In genomic region chr15:63915888-63916731, GRCh38 we compare ENCODE assay signal across 9 cellular contexts.
DNase-seq lines count a peak whose midpoint lies in the region; ATAC-seq and TF ChIP-seq lines count a peak whose summit lies in the region.
"Had no signal": no experiment of that assay in that cellular context is flagged by ENCODE, and none has a peak within 500 bp of the region (broad histone marks: within the 10 kb centered on the region; RNA-seq: fewer than 3 reads in every experiment).

No MANE protein-coding gene starts in this region.

- H3K27me3 ChIP-seq in mesendoderm (ENCODE audit: insufficient read depth, low read length, poor library complexity) (no peaks in the 10 kb centered on the region), prostate gland (replicated peaks; ENCODE audit: insufficient read depth) (no peaks in the 10 kb centered on the region)

- H3K4me1 Mint-ChIP-seq in MCF 10A (ENCODE audit: insufficient read depth, unreplicated experiment) = peaks cover 13% of the 10 kb centered on the region

- H3K9me3 Mint-ChIP-seq in MCF 10A (ENCODE audit: unreplicated experiment) = no peaks in the 10 kb centered on the region

- no peak overlapping the region for H3K23ac ChIP-seq in mesendoderm (ENCODE audit: low read length)

- no peak overlapping the region for H3K18ac ChIP-seq in mesendoderm (ENCODE audit: low read length)

- no peak overlapping the region for H3K9ac ChIP-seq in mesendoderm (ENCODE audit: low read length)

- H3K27ac Mint-ChIP-seq in MCF 10A (ENCODE audit: low read depth, unreplicated experiment) = peak overlapping the region; percentile 17

- no peak overlapping the region for H4K8ac ChIP-seq in mesendoderm (ENCODE audit: low read depth, low read length)

- no peak for TF ChIP-seq RAD21 in Ishikawa (IDR thresholded peaks at IDR 0.05; ENCODE audit: low read depth)

- H3K4me3 ChIP-seq in AG10803 (ENCODE audit: low read length) (no peak overlapping the region), mesendoderm (ENCODE audit: low read length) (no peak overlapping the region), prostate gland (no peak overlapping the region)

- no peaks in the 10 kb centered on the region for H3K79me2 ChIP-seq in mesendoderm (ENCODE audit: control insufficient read depth, insufficient read depth, low read length)

- no peak overlapping the region for H3K4me3 Mint-ChIP-seq in MCF 10A (ENCODE audit: unreplicated experiment)

- intact Hi-C loops in MCF 10A (cut with micrococcal nuclease) (no loop called here), prostate gland (cut with DNase I) (no loop called here)

- no peak overlapping the region for H2BK15ac ChIP-seq in mesendoderm (replicated peaks; ENCODE audit: low read depth)

- TF ChIP-seq POLR2A in prostate gland (IDR thresholded peaks at IDR 0.05) = no peak

- H3K27ac ChIP-seq in mesendoderm (ENCODE audit: low read depth, low read length) (no peak overlapping the region), prostate gland (no peak overlapping the region)

- no peak overlapping the region for H3K56ac ChIP-seq in mesendoderm (ENCODE audit: low read length)

- H4K5ac ChIP-seq in mesendoderm (ENCODE audit: low read length) = no peak overlapping the region

- no peaks in the 10 kb centered on the region for H3K36me3 ChIP-seq in mesendoderm (ENCODE audit: control insufficient read depth, insufficient read depth, low read length)
- no peaks in the 10 kb centered on the region for H3K36me3 ChIP-seq in prostate gland

- TF ChIP-seq EP300 in Ishikawa (IDR thresholded peaks at IDR 0.05; ENCODE audit: borderline replicate concordance) = no peak

- no peak overlapping the region for H2BK120ac ChIP-seq in mesendoderm (ENCODE audit: low read depth, low read length)

- CTCF ChIA-PET in MCF 10A (lab: Yijun Ruan, JAX) = interaction anchor here (0.9 to 1.0 kb wide), 2 partner anchors 29 to 163 kb away, joined by 3 read pairs; no protein-coding TSS in a partner anchor

- no peaks in the 10 kb centered on the region for H3K27me3 Mint-ChIP-seq in MCF 10A (ENCODE audit: insufficient read depth, unreplicated experiment)

- TF ChIP-seq CTCF in AG10803 (conservative IDR thresholded peaks at IDR 0.05; ENCODE audit: low read length) = peak; percentile 61
- TF ChIP-seq CTCF in MCF 10A (IDR thresholded peaks at IDR 0.05; ENCODE audit: unreplicated experiment) = peak; percentile 20
- peak in 2 of 4 experiments; percentile 13 to 35 for TF ChIP-seq CTCF in prostate gland (IDR thresholded peaks at IDR 0.05)

- BruUV-seq in MCF 10A (replicated peaks; lab: Mats Ljungman, UMichigan) = no TSS peak

- POLR2A ChIA-PET in MCF 10A (lab: Yijun Ruan, JAX) = no interaction called here

- WGBS in mesendoderm (ENCODE audit: extremely low coverage, insufficient coverage, low lambda C conversion rate) = no CpG with 5 or more reads among the region's 9 CpGs
- 44% methylated on average over 9 of the region's 9 CpGs for WGBS in prostate gland

- H2BK5ac ChIP-seq in mesendoderm (ENCODE audit: low read length) = no peak overlapping the region

- no peak overlapping the region for H3K4me2 ChIP-seq in mesendoderm (ENCODE audit: low read length)

- peak; percentile 51 for DNase-seq in AG10803 (ENCODE audit: low read depth)
- DNase-seq in MCF 10A (ENCODE audit: unreplicated experiment) = peak; percentile 19
- DNase-seq in mesendoderm = peak; percentile 73
- DNase-seq in NCI-H1694 treated with DMSO at 0.1 percent for 48 hours (lab: John Stamatoyannopoulos, UW) = no peak
- DNase-seq in prostate gland (ENCODE audit: low spot score) = no peak
- DNase-seq: activated gamma-delta T cell had no signal

- ATAC-seq in GM21825 (IDR thresholded peaks at IDR 0.05; ENCODE audit: unreplicated experiment) (no peak), HG03571 (IDR thresholded peaks at IDR 0.05; ENCODE audit: unreplicated experiment) (no peak)

- H3K4me1 ChIP-seq in mesendoderm (ENCODE audit: control insufficient read depth, low read depth, low read length) (no peaks in the 10 kb centered on the region), prostate gland (replicated peaks) (no peaks in the 10 kb centered on the region)

- H2AK5ac ChIP-seq in mesendoderm (ENCODE audit: low read length) = no peak overlapping the region

- H3K9me3 ChIP-seq in prostate gland = no peaks in the 10 kb centered on the region

- H3K36me3 Mint-ChIP-seq in MCF 10A (ENCODE audit: insufficient read depth, unreplicated experiment) = peaks cover 6% of the 10 kb centered on the region

- H3K79me1 ChIP-seq in mesendoderm (ENCODE audit: low read length) = no peaks in the 10 kb centered on the region

- no peak overlapping the region for H3K4ac ChIP-seq in mesendoderm (ENCODE audit: low read depth, low read length)

TF ChIP-seq in Ishikawa, 13 proteins besides CTCF, POLR2A, EP300 and RAD21:
- TF ChIP-seq EGR1 (IDR thresholded peaks at IDR 0.05) = no peak
- 0 out of 2 replicates have a peak, but pooled peaks have one; percentile 20 for TF ChIP-seq MAX (IDR thresholded peaks at IDR 0.05)
- TF ChIP-seq TAF1 (IDR thresholded peaks at IDR 0.05; ENCODE audit: low read depth) = no peak
- no peak for TF ChIP-seq USF1 (IDR thresholded peaks at IDR 0.05)
- no peak for TF ChIP-seq TCF12 (IDR thresholded peaks at IDR 0.05; ENCODE audit: low read depth)
- no peak for TF ChIP-seq ZBTB7A (IDR thresholded peaks at IDR 0.05; ENCODE audit: low read depth)
- TF ChIP-seq CREB1 (IDR thresholded peaks at IDR 0.05; ENCODE audit: low read depth) = no peak
- TF ChIP-seq REST (IDR thresholded peaks at IDR 0.05; ENCODE audit: low read depth) = no peak

Comparison
In these comparisons a context has a peak if more than half of its experiments do, and no peak if none do; other contexts are left out.
1. DNase-seq: peak in AG10803 (single experiment), MCF 10A (single experiment) and mesendoderm (single experiment); none in NCI-H1694 treated with DMSO at 0.1 percent for 48 hours (single experiment) and prostate gland (single experiment).